Comparison of ENCODE assay signal across 1 cellular context in the genomic region with DNA sequence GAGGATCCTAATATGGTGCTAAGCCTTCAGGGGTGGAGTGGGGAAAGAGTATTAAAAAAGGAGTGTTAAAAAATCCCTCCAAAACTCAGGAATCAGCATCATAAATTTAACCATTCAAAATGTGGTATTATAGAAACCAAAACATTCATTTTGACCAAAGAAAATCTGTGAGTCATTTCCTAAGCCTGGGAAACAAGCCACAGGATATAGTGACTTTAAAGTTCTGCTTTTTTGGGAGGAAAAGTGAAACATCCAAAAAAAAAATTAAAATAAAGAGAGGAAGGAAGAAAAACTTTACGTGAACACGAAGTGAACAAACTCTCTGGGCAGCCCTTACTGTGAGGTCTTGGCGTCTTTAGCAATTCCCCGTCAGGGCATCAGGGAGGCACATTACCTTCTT.
TF ChIP-seq lines count a peak whose summit lies in the region.

No MANE protein-coding gene starts in this region.

TF ChIP-seq in IMR-90, 13 proteins besides CTCF, POLR2A, EP300 and RAD21 (continued from another document):
- TF ChIP-seq, protein P1, sequence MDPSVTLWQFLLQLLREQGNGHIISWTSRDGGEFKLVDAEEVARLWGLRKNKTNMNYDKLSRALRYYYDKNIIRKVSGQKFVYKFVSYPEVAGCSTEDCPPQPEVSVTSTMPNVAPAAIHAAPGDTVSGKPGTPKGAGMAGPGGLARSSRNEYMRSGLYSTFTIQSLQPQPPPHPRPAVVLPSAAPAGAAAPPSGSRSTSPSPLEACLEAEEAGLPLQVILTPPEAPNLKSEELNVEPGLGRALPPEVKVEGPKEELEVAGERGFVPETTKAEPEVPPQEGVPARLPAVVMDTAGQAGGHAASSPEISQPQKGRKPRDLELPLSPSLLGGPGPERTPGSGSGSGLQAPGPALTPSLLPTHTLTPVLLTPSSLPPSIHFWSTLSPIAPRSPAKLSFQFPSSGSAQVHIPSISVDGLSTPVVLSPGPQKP (IDR thresholded peaks at IDR 0.05; ENCODE audit: borderline replicate concordance, low read depth, low read length): no peak
- no peak for TF ChIP-seq FOS (IDR thresholded peaks at IDR 0.05; ENCODE audit: low read depth, low read length)
- TF ChIP-seq CEBPB (IDR thresholded peaks at IDR 0.05; ENCODE audit: low read depth, low read length): no peak
- TF ChIP-seq, protein P2, sequence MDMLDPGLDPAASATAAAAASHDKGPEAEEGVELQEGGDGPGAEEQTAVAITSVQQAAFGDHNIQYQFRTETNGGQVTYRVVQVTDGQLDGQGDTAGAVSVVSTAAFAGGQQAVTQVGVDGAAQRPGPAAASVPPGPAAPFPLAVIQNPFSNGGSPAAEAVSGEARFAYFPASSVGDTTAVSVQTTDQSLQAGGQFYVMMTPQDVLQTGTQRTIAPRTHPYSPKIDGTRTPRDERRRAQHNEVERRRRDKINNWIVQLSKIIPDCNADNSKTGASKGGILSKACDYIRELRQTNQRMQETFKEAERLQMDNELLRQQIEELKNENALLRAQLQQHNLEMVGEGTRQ (IDR thresholded peaks at IDR 0.05; ENCODE audit: low read depth, low read length): no peak
